8 cellular contexts compared by ENCODE assay signal in genomic region chr11:95922536-95923440, GRCh38. TPM values are rescaled to one million over a fixed set of nuclear protein-coding genes. Genes with fewer than 3 reads are reported as not detected.
DNase-seq lines count a peak whose midpoint lies in the region; ATAC-seq, FAIRE-seq and TF ChIP-seq lines count a peak whose summit lies in the region.

No MANE protein-coding gene starts in this region.

- H3K79me2 ChIP-seq in OCI-LY3 (ENCODE audit: low read length) (peaks cover 43% of the 10 kb centered on the region), H1 (ENCODE audit: control insufficient read depth in 1 of 2, insufficient read depth in 2 of 2, low read length in 2 of 2) (peaks cover 0 to 56% of the 10 kb centered on the region in 2 experiments; a peak in 3 of 4 replicates)

- peak overlapping the region; percentile 87 for H3K4me3 ChIP-seq in GM12875 (ENCODE audit: low read depth, low read length)
- H3K4me3 ChIP-seq in OCI-LY3 (ENCODE audit: low read length) = peak overlapping the region; percentile 100
- H3K4me3 ChIP-seq in H1 (ENCODE audit: extremely low read depth in 1 of 4, insufficient read depth in 2 of 4, low read depth in 3 of 4, low read length in 4 of 4) = peak overlapping the region; percentile 54 to 84 (median 82)
- H3K4me3 ChIP-seq in neuronal stem cell (ENCODE audit: low read length in 2 of 2) = peak overlapping the region; percentile 86 to 98

- H3K9me3 ChIP-seq in OCI-LY3 (ENCODE audit: insufficient read depth, low read length) (no peaks in the 10 kb centered on the region), H1 (ENCODE audit: insufficient read depth in 2 of 2, low read depth in 1 of 2, low read length in 1 of 2) (no peaks in the 10 kb centered on the region), neuronal stem cell (replicated peaks in 1 of 2; ENCODE audit: control insufficient read depth in 2 of 2, insufficient read depth in 1 of 2, low read depth in 1 of 2, low read length in 2 of 2) (peaks cover 0 to 4% of the 10 kb centered on the region in 2 donors)

- H2BK15ac ChIP-seq in H1 (ENCODE audit: low read length) (no peak overlapping the region), neuronal stem cell (ENCODE audit: low read length) (no peak overlapping the region)

- H4K8ac ChIP-seq in H1 (ENCODE audit: extremely low read depth, insufficient read depth, low read length) (no peak overlapping the region), neuronal stem cell (ENCODE audit: low read depth, low read length) (no peak overlapping the region)

- no peak overlapping the region for H2BK20ac ChIP-seq in H1 (ENCODE audit: low read length)

- no peaks in the 10 kb centered on the region for H3K27me3 ChIP-seq in OCI-LY3 (ENCODE audit: low read depth, low read length)
- no peaks in the 10 kb centered on the region for H3K27me3 ChIP-seq in H1 (replicated peaks in 1 of 4; ENCODE audit: control insufficient read depth in 3 of 4, extremely low read depth in 1 of 4, insufficient read depth in 3 of 4, low read length in 3 of 4)
- H3K27me3 ChIP-seq in neuronal stem cell (ENCODE audit: control insufficient read depth in 3 of 3, insufficient read depth in 3 of 3, low read depth in 1 of 3, low read length in 3 of 3) = no peaks in the 10 kb centered on the region

- 53% methylated on average over 9 of the region's 9 CpGs; no CpG with 5 or more reads in 1 of the 2 experiments for WGBS in H1 (ENCODE audit: extremely low coverage in 1 of 2, insufficient coverage in 1 of 2, insufficient read length in 1 of 2, insufficient replicate concordance in 2 of 2, low coverage in 1 of 2, low lambda C conversion rate in 2 of 2, missing lambda C conversion rate in 1 of 2), 2 experiments
- WGBS in neuronal stem cell (ENCODE audit: extremely low coverage in 2 of 2, insufficient read length in 2 of 2, insufficient replicate concordance in 1 of 2), 2 donors = no CpG with 5 or more reads among the region's 9 CpGs

- H3K4me1 ChIP-seq in OCI-LY3 (ENCODE audit: low read length) (peaks cover 11% of the 10 kb centered on the region), H1 (replicated peaks in 1 of 4; ENCODE audit: control insufficient read depth in 3 of 4, insufficient read depth in 4 of 4, low read length in 3 of 4) (no peaks in the 10 kb centered on the region; a peak in 1 of 7 replicates), neuronal stem cell (ENCODE audit: control insufficient read depth in 2 of 2, insufficient read depth in 1 of 2, low read depth in 1 of 2, low read length in 2 of 2) (peaks cover 2 to 14% of the 10 kb centered on the region in 2 donors)

- peak overlapping the region; percentile 97 for H3K9ac ChIP-seq in OCI-LY3 (ENCODE audit: low read length)
- peak overlapping the region in 2 of 4 experiments; percentile 13 to 97; a peak in 2 of 7 replicates for H3K9ac ChIP-seq in H1 (replicated peaks in 1 of 4; ENCODE audit: extremely low read depth in 1 of 4, low read depth in 3 of 4, low read length in 3 of 4)
- H3K9ac ChIP-seq in neuronal stem cell (ENCODE audit: low read depth, low read length, poor library complexity) = no peak overlapping the region

- CTCF ChIA-PET in H1 (lab: Charles Lee; ENCODE audit: partially characterized antibody) (interaction anchor here (1.0 to 1.4 kb wide), 3 partner anchors 20 to 87 kb away, joined by 4 read pairs; no protein-coding TSS in a partner anchor), HEK293T (lab: Yijun Ruan, JAX) (interaction anchor here (1.3 kb wide), 1 partner anchor 420 kb away, joined by 3 read pairs; the partner anchor contains the start of gene MAML2)

- H3K4me2 ChIP-seq in OCI-LY3 (ENCODE audit: low read length) (peak overlapping the region; percentile 81), H1 (ENCODE audit: insufficient read depth in 1 of 2, low read depth in 2 of 2, low read length in 2 of 2) (peak overlapping the region; percentile 67 to 75), neuronal stem cell (ENCODE audit: insufficient read depth, low read length, poor library complexity, severe bottlenecking) (peak overlapping the region; percentile 52)

- no peak for TF ChIP-seq RAD21 in H1 (IDR thresholded peaks at IDR 0.05 in 1 of 2, conservative IDR thresholded peaks at IDR 0.05 in 1 of 2; ENCODE audit: low read depth in 2 of 2, low read length in 2 of 2)

- H2AFZ ChIP-seq in OCI-LY3 (ENCODE audit: low read depth, low read length) (peak overlapping the region; percentile 91; the same call in 1 of the 2 replicates), H1 (ENCODE audit: low read length) (no peak overlapping the region), neuronal stem cell (ENCODE audit: low read length) (peak overlapping the region; percentile 98)

- no peak for TF ChIP-seq CTCF in GM12875 (IDR thresholded peaks at IDR 0.05; ENCODE audit: borderline replicate concordance, insufficient read depth, low read depth, low read length)
- TF ChIP-seq CTCF in OCI-LY3 (IDR thresholded peaks at IDR 0.05; ENCODE audit: low read depth, low read length) = no peak
- no peak for TF ChIP-seq CTCF in H1 (IDR thresholded peaks at IDR 0.05; ENCODE audit: control extremely low read depth in 1 of 3, insufficient read depth in 1 of 3, low read depth in 1 of 3, low read length in 3 of 3)

- no peak overlapping the region for H3K56ac ChIP-seq in H1 (replicated peaks; ENCODE audit: insufficient read length, low read depth, low read length)

- POLR2A ChIA-PET in H1 (lab: Charles Lee; ENCODE audit: partially characterized antibody) = interaction anchor here (0.6 to 2.4 kb wide), 5 partner anchors 13 to 1200 kb away, joined by 3 to 5 read pairs (median 4); no protein-coding TSS in a partner anchor
- POLR2A ChIA-PET in HEK293T (lab: Yijun Ruan, JAX) = interaction anchor here (1.1 kb wide), 1 partner anchor 134 kb away, joined by 3 read pairs; the partner anchor contains the start of gene FAM76B

- H3K4ac ChIP-seq in H1 (replicated peaks; ENCODE audit: insufficient read length, low read depth, low read length) (no peak overlapping the region), neuronal stem cell (ENCODE audit: low read length) (no peak overlapping the region)

- H3K36me3 ChIP-seq in OCI-LY3 (replicated peaks; ENCODE audit: low read depth, low read length) = no peaks in the 10 kb centered on the region
- no peaks in the 10 kb centered on the region for H3K36me3 ChIP-seq in H1 (ENCODE audit: control insufficient read depth in 2 of 4, insufficient read depth in 4 of 4, low read length in 3 of 4)
- H3K36me3 ChIP-seq in neuronal stem cell (replicated peaks in 1 of 2; ENCODE audit: control insufficient read depth in 2 of 2, insufficient read depth in 2 of 2, low read length in 2 of 2) = peaks cover 0 to 2% of the 10 kb centered on the region in 2 donors

- H2BK5ac ChIP-seq in H1 (ENCODE audit: low read depth, low read length) = no peak overlapping the region
- no peak overlapping the region for H2BK5ac ChIP-seq in neuronal stem cell (ENCODE audit: low read length)

- H4K20me1 ChIP-seq in OCI-LY3 (ENCODE audit: insufficient read depth, low read length) = no peaks in the 10 kb centered on the region
- H4K20me1 ChIP-seq in H1 (replicated peaks in 1 of 2; ENCODE audit: control insufficient read depth in 1 of 2, insufficient read depth in 2 of 2, low read length in 2 of 2) = peaks cover 0 to 2% of the 10 kb centered on the region in 2 experiments

- no peak overlapping the region; the same call in 1 of the 2 replicates for H2BK12ac ChIP-seq in H1 (ENCODE audit: low read depth, low read length)
- H2BK12ac ChIP-seq in neuronal stem cell (ENCODE audit: low read length) = no peak overlapping the region

- H2BK120ac ChIP-seq in H1 (replicated peaks; ENCODE audit: low read depth, low read length) (no peak overlapping the region), neuronal stem cell (ENCODE audit: low read depth, low read length) (no peak overlapping the region)

- H3K23me2 ChIP-seq in H1 (ENCODE audit: low read depth, low read length) = no peaks in the 10 kb centered on the region; the same call in 1 of the 2 replicates

- H3K27ac ChIP-seq in OCI-LY3 (ENCODE audit: low read length) (no peak overlapping the region), H1 (ENCODE audit: low read depth, low read length) (0 out of 2 replicates have a peak overlapping the region, but pooled peaks have one; percentile 90), neuronal stem cell (replicated peaks; ENCODE audit: low read length) (no peak overlapping the region)

- H3K18ac ChIP-seq in H1 (ENCODE audit: extremely low read depth, low read length) (0 out of 2 replicates have a peak overlapping the region, but pooled peaks have one; percentile 34), neuronal stem cell (ENCODE audit: low read length) (no peak overlapping the region)

- H3K14ac ChIP-seq in H1 (ENCODE audit: insufficient read length) (no peak overlapping the region), neuronal stem cell (ENCODE audit: low read length) (no peak overlapping the region)

- DNase-seq in H1 (ENCODE audit: low read depth in 1 of 2, low spot score in 2 of 2) (no peak), neuronal stem cell (ENCODE audit: low spot score) (no peak), HEK293T (ENCODE audit: extremely low spot score) (no peak), NCI-H748 treated with DMSO at 0.1 percent for 48 hours (lab: John Stamatoyannopoulos, UW) (no peak)

- H4K91ac ChIP-seq in H1 (replicated peaks; ENCODE audit: insufficient read length, low read length) = no peak overlapping the region
- H4K91ac ChIP-seq in neuronal stem cell (ENCODE audit: low read depth, low read length, poor library complexity) = no peak overlapping the region

- H3K23ac ChIP-seq in H1 (ENCODE audit: insufficient read length) (no peak overlapping the region), neuronal stem cell (ENCODE audit: low read depth, low read length, poor library complexity) (no peak overlapping the region)

- no peak for TF ChIP-seq EP300 in H1 (IDR thresholded peaks at IDR 0.05; ENCODE audit: borderline replicate concordance in 1 of 2, low read depth in 2 of 2, low read length in 2 of 2)

- no peak for FAIRE-seq in H1 (lab: Jason Lieb, UNC)

- no peak overlapping the region for H4K5ac ChIP-seq in H1 (ENCODE audit: insufficient read length, low read depth, low read length)

- TF ChIP-seq POLR2A in H1 (IDR thresholded peaks at IDR 0.05; ENCODE audit: control extremely low read depth in 1 of 2, low read depth in 2 of 2, low read length in 2 of 2) = no peak

- no peak for ATAC-seq in HG03159 (IDR thresholded peaks at IDR 0.05; ENCODE audit: unreplicated experiment)
- no peak for ATAC-seq in GM19023 (IDR thresholded peaks at IDR 0.05; ENCODE audit: unreplicated experiment)

- H3K79me1 ChIP-seq in H1 (ENCODE audit: low read depth, low read length) (0 out of 2 replicates have a peak, but pooled peaks cover 5% of the 10 kb centered on the region), neuronal stem cell (ENCODE audit: low read depth, low read length) (no peaks in the 10 kb centered on the region)

- H2AK5ac ChIP-seq in H1 (ENCODE audit: low read depth, low read length) = no peak overlapping the region
- no peak overlapping the region for H2AK5ac ChIP-seq in neuronal stem cell (ENCODE audit: low read depth, low read length)

RNA-seq across cellular contexts. Expression of gene MTMR2, which starts 1.1 kb away (rescaled TPM):
- total RNA-seq in H1 (2021; fragmentation: NEBNext Ultra II Directional; extraction: Animal tissue kit (Norgen Biotek cat#: 25700)) = 49.2 and 52.9 TPM in 2 replicates
- 16.7 and 17.5 TPM in 2 replicates for polyA plus RNA-seq in H1 (2011; rRNA removed)
- polyA plus RNA-seq in H1 (2011; cell fraction: cytosol; rRNA removed) = 18.8 TPM
- polyA plus RNA-seq in H1 (2011; cell fraction: nucleus; rRNA removed) = 18.2 TPM
- 22.9 to 36.6 TPM (median 28.0 TPM) in 4 replicates for polyA plus RNA-seq in H1 (2012, experiment 1 of 2)
- polyA plus RNA-seq in H1 (2012, experiment 2 of 2) = 1.7 TPM
- polyA plus RNA-seq in H1 (2013, experiment 1 of 2) = 35.0 TPM
- 34.0 TPM for polyA plus RNA-seq in H1 (2013, experiment 2 of 2)
- 40.1 and 47.1 TPM in 2 replicates for polyA minus RNA-seq in H1 (2011; rRNA and poly(A)+ RNA removed)
- 41.0 TPM for polyA minus RNA-seq in H1 (2011; cell fraction: cytosol; rRNA and poly(A)+ RNA removed)
- polyA minus RNA-seq in H1 (2011; cell fraction: nucleus; rRNA and poly(A)+ RNA removed) = 64.7 TPM
- 36.4 TPM for polyA plus RNA-seq in neuronal stem cell (2013, experiment 1 of 2)
- polyA plus RNA-seq in neuronal stem cell (2013, experiment 2 of 2) = 36.5 TPM
